In the genomic region with DNA sequence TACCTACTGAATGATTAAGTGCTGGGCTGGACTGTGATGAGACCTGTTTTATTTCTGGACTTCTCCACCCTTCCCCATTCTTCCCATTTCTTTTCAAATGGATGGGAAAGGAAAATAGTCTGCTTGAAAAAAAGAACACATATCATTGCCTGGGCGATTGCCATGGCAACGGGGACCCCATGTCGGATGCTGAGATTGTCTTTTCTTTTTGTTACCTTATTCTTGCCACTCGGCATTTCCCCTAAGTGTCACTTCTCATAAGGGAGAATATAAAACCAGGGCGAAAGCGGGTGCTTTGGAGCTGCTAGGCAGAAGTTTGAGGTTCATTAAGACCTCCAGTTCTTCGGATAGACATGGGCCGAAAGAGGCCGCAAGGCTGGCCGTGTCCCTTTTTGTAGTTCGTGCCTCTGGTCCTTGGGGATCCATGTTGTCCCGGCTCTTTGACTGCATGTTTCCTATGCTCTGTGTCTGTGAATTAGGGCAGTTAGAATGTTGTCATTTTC, we compare ENCODE assay signal across 11 cellular contexts. TPM values are rescaled to one million over a fixed set of nuclear protein-coding genes. Genes with fewer than 3 reads are reported as not detected.
DNase-seq lines count a peak whose midpoint lies in the region; ATAC-seq and TF ChIP-seq lines count a peak whose summit lies in the region.
"Had no signal": no experiment of that assay in that cellular context is flagged by ENCODE, and none has a peak within 500 bp of the region (broad histone marks: within the 10 kb centered on the region; RNA-seq: fewer than 3 reads in every experiment).

No MANE protein-coding gene starts in this region.

- H3K4me2 ChIP-seq in mesenchymal stem cell (ENCODE audit: low read length, poor library complexity, severe bottlenecking): no peak overlapping the region

- no peak overlapping the region for H2BK15ac ChIP-seq in mesenchymal stem cell (ENCODE audit: low read depth, poor library complexity, severe bottlenecking)

- no peak overlapping the region for H2AFZ ChIP-seq in mesenchymal stem cell (ENCODE audit: low read depth, low read length)

- H3K27ac Mint-ChIP-seq in activated T-helper 17 cell treated with anti-CD3 and anti-CD28 coated beads, Interleukin-2, amount 50 U/mL, for 72 hours: peak overlapping the region; percentile 89

- H4K8ac ChIP-seq in mesenchymal stem cell (ENCODE audit: low read length): no peak overlapping the region

- H3K27ac ChIP-seq in right atrium auricular region (peak overlapping the region in 1 of 2 donors; percentile 16), mesenchymal stem cell (ENCODE audit: low read length, poor library complexity, severe bottlenecking) (no peak overlapping the region), urinary bladder (ENCODE audit: low read depth) (no peak overlapping the region)
- H3K27ac ChIP-seq: neutrophil had no signal

- no peak overlapping the region for H3K23ac ChIP-seq in mesenchymal stem cell (ENCODE audit: low read length in 2 of 2)

- no peak overlapping the region for H2BK12ac ChIP-seq in mesenchymal stem cell (ENCODE audit: low read length in 2 of 2)

- H3K4me3 ChIP-seq in right atrium auricular region (peak overlapping the region; percentile 41 to 58), mesenchymal stem cell (ENCODE audit: insufficient read depth in 1 of 2, low read depth in 1 of 2, low read length in 2 of 2) (peak overlapping the region in 1 of 2 experiments; percentile 68), urinary bladder (ENCODE audit: low read depth, low read length) (peak overlapping the region; percentile 34)

- ATAC-seq in Right ventricle myocardium inferior (no peak), HG03571 (IDR thresholded peaks at IDR 0.05; ENCODE audit: unreplicated experiment) (no peak), GM21381 (IDR thresholded peaks at IDR 0.05; ENCODE audit: unreplicated experiment) (no peak), HG03442 (IDR thresholded peaks at IDR 0.05; ENCODE audit: unreplicated experiment) (no peak)
- ATAC-seq in activated T-helper 17 cell treated with anti-CD3 and anti-CD28 coated beads, Interleukin-2, amount 50 U/mL, for 72 hours (replicated peaks): no peak

- H3K36me3 Mint-ChIP-seq in activated T-helper 17 cell treated with anti-CD3 and anti-CD28 coated beads, Interleukin-2, amount 50 U/mL, for 72 hours (ENCODE audit: low read depth): no peaks in the 10 kb centered on the region

- H3K9ac ChIP-seq in mesenchymal stem cell (ENCODE audit: low read length): peak overlapping the region; percentile 63

- no peak for TF ChIP-seq CTCF in right atrium auricular region (IDR thresholded peaks at IDR 0.05)

- intact Hi-C loops in Right ventricle myocardium inferior (cut with DNase I): no loop called here

- H2AK5ac ChIP-seq in mesenchymal stem cell (ENCODE audit: low read length, severe bottlenecking): no peak overlapping the region

- H2BK5ac ChIP-seq in mesenchymal stem cell (ENCODE audit: low read depth, low read length, poor library complexity, severe bottlenecking): no peak overlapping the region

- H3K9me3 Mint-ChIP-seq in activated T-helper 17 cell treated with anti-CD3 and anti-CD28 coated beads, Interleukin-2, amount 50 U/mL, for 72 hours: no peaks in the 10 kb centered on the region

- peaks cover 0 to 13% of the 10 kb centered on the region in 2 donors for H3K4me1 ChIP-seq in right atrium auricular region
- H3K4me1 ChIP-seq in mesenchymal stem cell (ENCODE audit: control insufficient read depth, insufficient read depth, low read depth, low read length): peaks cover 8% of the 10 kb centered on the region
- peaks cover 2% of the 10 kb centered on the region for H3K4me1 ChIP-seq in urinary bladder (ENCODE audit: insufficient read depth)

- no peaks in the 10 kb centered on the region for H3K27me3 Mint-ChIP-seq in activated T-helper 17 cell treated with anti-CD3 and anti-CD28 coated beads, Interleukin-2, amount 50 U/mL, for 72 hours

- DNase-seq in right atrium auricular region (ENCODE audit: low spot score) (no peak), Right ventricle myocardium inferior (ENCODE audit: missing footprints) (no peak), mesenchymal stem cell (no peak)
- DNase-seq: amniotic stem cell had no signal

- WGBS in mesenchymal stem cell: 93% methylated on average over 12 of the region's 12 CpGs
- 80% methylated on average over 12 of the region's 12 CpGs for WGBS in urinary bladder

- no peaks in the 10 kb centered on the region for H3K36me3 ChIP-seq in right atrium auricular region
- no peaks in the 10 kb centered on the region for H3K36me3 ChIP-seq in mesenchymal stem cell (ENCODE audit: control insufficient read depth in 1 of 2, insufficient read depth in 2 of 2, low read depth in 1 of 2, low read length in 2 of 2)
- no peaks in the 10 kb centered on the region for H3K36me3 ChIP-seq in urinary bladder (ENCODE audit: insufficient read depth)
- H3K36me3 ChIP-seq: neutrophil had no signal

- H3K14ac ChIP-seq in mesenchymal stem cell (ENCODE audit: low read length in 2 of 2): no peak overlapping the region

- H3K18ac ChIP-seq in mesenchymal stem cell (ENCODE audit: low read depth in 1 of 2, low read length in 2 of 2): no peak overlapping the region

- H3K79me1 ChIP-seq in mesenchymal stem cell (replicated peaks; ENCODE audit: low read length, poor library complexity, severe bottlenecking): no peaks in the 10 kb centered on the region

- peak overlapping the region; percentile 89 for H3K4me3 Mint-ChIP-seq in activated T-helper 17 cell treated with anti-CD3 and anti-CD28 coated beads, Interleukin-2, amount 50 U/mL, for 72 hours

- H3K4ac ChIP-seq in mesenchymal stem cell (ENCODE audit: low read depth in 1 of 2, low read length in 2 of 2): no peak overlapping the region

- no peaks in the 10 kb centered on the region for H3K9me3 ChIP-seq in right atrium auricular region
- H3K9me3 ChIP-seq in mesenchymal stem cell (ENCODE audit: control insufficient read depth, low read length): no peaks in the 10 kb centered on the region
- H3K9me3 ChIP-seq: neutrophil had no signal

- H3K4me1 Mint-ChIP-seq in activated T-helper 17 cell treated with anti-CD3 and anti-CD28 coated beads, Interleukin-2, amount 50 U/mL, for 72 hours: peaks cover 44% of the 10 kb centered on the region

- H2BK120ac ChIP-seq in mesenchymal stem cell (ENCODE audit: low read depth, low read length): no peak overlapping the region

- H3K27me3 ChIP-seq in right atrium auricular region: peaks cover 0 to 5% of the 10 kb centered on the region in 2 donors
- H3K27me3 ChIP-seq in mesenchymal stem cell (ENCODE audit: control insufficient read depth in 1 of 2, insufficient read depth in 1 of 2, low read length in 2 of 2): peaks cover 31 to 41% of the 10 kb centered on the region in 2 experiments

- H4K91ac ChIP-seq in mesenchymal stem cell (ENCODE audit: low read length): no peak overlapping the region

RNA-seq across cellular contexts. Expression of a gene that starts 0.8 kb away (rescaled TPM):
- total RNA-seq in right atrium auricular region: 1 to 10 TPM; 2.2 to 3.3 TPM
- total RNA-seq in Right ventricle myocardium inferior: 3.0 TPM
- total RNA-seq in activated T-helper 17 cell treated with anti-CD3 and anti-CD28 coated beads, Interleukin-2, amount 50 U/mL, for 72 hours: 10 to 100 TPM; 70.6 to 80.2 TPM
- polyA plus RNA-seq in mesenchymal stem cell (2013, experiment 1 of 2): not detected
- polyA plus RNA-seq in mesenchymal stem cell (2013, experiment 2 of 2): not detected
- total RNA-seq in urinary bladder: 7.4 TPM
- polyA plus RNA-seq in urinary bladder: 5.8 TPM
- total RNA-seq: fibroblast of villous mesenchyme had no signal
